Comparison of ENCODE assay signal across 1 cellular context in the genomic region with DNA sequence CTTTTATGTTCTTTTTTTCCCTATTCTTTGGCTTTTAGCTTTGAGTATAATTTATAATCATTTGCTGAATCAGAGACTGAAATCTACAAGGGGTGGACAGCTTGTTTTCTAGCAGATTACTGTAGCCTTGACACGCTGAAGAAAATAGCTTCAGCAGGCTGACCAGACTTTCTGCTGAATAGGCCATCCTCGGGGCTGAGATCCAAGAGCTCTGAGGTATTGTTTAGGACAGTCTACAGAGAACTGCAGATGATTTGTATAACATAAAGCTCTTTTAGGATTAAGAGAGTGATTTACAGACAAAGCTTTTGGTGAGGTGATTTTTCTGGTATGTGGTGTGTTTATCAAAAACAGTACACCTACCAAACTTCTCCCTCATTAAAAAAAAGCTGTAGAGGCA.
TF ChIP-seq lines count a peak whose summit lies in the region.

No MANE protein-coding gene starts in this region.

TF ChIP-seq in IMR-90, 13 proteins besides CTCF, POLR2A, EP300 and RAD21 (continued from another document):
- no peak for TF ChIP-seq MAFK (IDR thresholded peaks at IDR 0.05; ENCODE audit: low read depth, low read length)
- TF ChIP-seq CEBPB (IDR thresholded peaks at IDR 0.05; ENCODE audit: low read depth, low read length): no peak
- TF ChIP-seq CHD1 (IDR thresholded peaks at IDR 0.05; ENCODE audit: low read depth, low read length): no peak
- TF ChIP-seq BHLHE40 (IDR thresholded peaks at IDR 0.05; ENCODE audit: low read depth, low read length): no peak
- no peak for TF ChIP-seq MAZ (IDR thresholded peaks at IDR 0.05; ENCODE audit: borderline replicate concordance, low read depth, low read length)
- no peak for TF ChIP-seq MXI1 (IDR thresholded peaks at IDR 0.05; ENCODE audit: borderline replicate concordance, low read depth, low read length)
- no peak for TF ChIP-seq FOS (IDR thresholded peaks at IDR 0.05; ENCODE audit: low read depth, low read length)
- TF ChIP-seq, protein P1, sequence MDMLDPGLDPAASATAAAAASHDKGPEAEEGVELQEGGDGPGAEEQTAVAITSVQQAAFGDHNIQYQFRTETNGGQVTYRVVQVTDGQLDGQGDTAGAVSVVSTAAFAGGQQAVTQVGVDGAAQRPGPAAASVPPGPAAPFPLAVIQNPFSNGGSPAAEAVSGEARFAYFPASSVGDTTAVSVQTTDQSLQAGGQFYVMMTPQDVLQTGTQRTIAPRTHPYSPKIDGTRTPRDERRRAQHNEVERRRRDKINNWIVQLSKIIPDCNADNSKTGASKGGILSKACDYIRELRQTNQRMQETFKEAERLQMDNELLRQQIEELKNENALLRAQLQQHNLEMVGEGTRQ (IDR thresholded peaks at IDR 0.05; ENCODE audit: low read depth, low read length): no peak
- no peak for TF ChIP-seq SMC3 (IDR thresholded peaks at IDR 0.05; ENCODE audit: low read depth, low read length)
- TF ChIP-seq NFE2L2 (IDR thresholded peaks at IDR 0.05; ENCODE audit: low read depth, low read length): no peak
- no peak for TF ChIP-seq RCOR1 (IDR thresholded peaks at IDR 0.05; ENCODE audit: insufficient replicate concordance, low read length)
- TF ChIP-seq, protein P2, sequence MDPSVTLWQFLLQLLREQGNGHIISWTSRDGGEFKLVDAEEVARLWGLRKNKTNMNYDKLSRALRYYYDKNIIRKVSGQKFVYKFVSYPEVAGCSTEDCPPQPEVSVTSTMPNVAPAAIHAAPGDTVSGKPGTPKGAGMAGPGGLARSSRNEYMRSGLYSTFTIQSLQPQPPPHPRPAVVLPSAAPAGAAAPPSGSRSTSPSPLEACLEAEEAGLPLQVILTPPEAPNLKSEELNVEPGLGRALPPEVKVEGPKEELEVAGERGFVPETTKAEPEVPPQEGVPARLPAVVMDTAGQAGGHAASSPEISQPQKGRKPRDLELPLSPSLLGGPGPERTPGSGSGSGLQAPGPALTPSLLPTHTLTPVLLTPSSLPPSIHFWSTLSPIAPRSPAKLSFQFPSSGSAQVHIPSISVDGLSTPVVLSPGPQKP (IDR thresholded peaks at IDR 0.05; ENCODE audit: borderline replicate concordance, low read depth, low read length): no peak
